7 cellular contexts compared by ENCODE assay signal in the genomic region with DNA sequence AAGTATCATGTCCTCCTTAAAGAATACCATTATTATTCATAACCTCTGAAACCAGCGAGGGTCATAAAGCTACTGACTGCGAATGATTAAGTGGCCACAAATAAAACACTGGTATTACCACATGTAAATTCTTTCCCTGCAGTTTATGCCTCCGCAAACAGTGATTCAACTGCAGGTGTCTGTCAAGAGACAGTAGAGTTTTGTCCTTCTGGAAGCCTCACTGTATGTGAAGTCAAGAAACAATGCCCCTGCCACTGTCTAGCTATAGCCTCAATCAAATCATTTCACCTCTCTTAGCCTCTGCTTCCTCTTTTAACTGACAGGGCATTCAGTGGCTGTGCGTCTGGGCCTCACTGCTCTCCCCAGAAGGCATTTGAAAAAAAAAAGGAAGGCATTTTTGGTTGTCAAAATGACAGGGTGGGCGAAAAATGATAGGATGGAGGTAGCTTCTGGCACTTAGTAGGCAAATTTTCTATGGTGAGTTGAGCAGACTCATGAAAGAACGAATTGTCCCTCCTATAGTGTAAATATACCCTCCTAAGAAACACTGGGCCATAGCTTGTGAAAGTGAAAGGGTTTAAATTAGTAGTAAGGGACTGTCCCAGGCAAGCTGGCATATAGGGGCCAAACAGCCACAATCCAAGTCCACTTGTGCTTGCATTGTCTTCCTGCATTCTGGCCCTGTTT.
DNase-seq lines count a peak whose midpoint lies in the region; ATAC-seq and TF ChIP-seq lines count a peak whose summit lies in the region.

No MANE protein-coding gene starts in this region.

- TF ChIP-seq RAD21 in IMR-90 (IDR thresholded peaks at IDR 0.05; ENCODE audit: low read length): peak; percentile 7; the same call in 1 of the 2 replicates

- H3K4me3 ChIP-seq in IMR-90 (ENCODE audit: insufficient read depth, low read depth, low read length) (no peak overlapping the region), uterus (no peak overlapping the region), A673 (ENCODE audit: low read depth, low read length, poor library complexity, severe bottlenecking) (no peak overlapping the region)

- peak overlapping the region; percentile 72 for H2BK120ac ChIP-seq in IMR-90 (ENCODE audit: low read depth, low read length)

- peak overlapping the region; percentile 41 for H3K27ac Mint-ChIP-seq in activated naive CD8-positive, alpha-beta T cell

- TF ChIP-seq CTCF in GM13976 (IDR thresholded peaks at IDR 0.05; ENCODE audit: borderline replicate concordance, control extremely low read depth, extremely low read depth, insufficient read depth, missing control alignments) (no peak), IMR-90 (conservative IDR thresholded peaks at IDR 0.05; ENCODE audit: low read depth, low read length) (no peak), uterus (IDR thresholded peaks at IDR 0.05) (no peak), A673 (conservative IDR thresholded peaks at IDR 0.05; ENCODE audit: low read depth, low read length) (no peak)

- peak overlapping the region; percentile 65 for H3K4me2 ChIP-seq in IMR-90 (ENCODE audit: low read depth, low read length)

- peak; percentile 82 for ATAC-seq in GM21723 (IDR thresholded peaks at IDR 0.05; ENCODE audit: unreplicated experiment)
- peak; percentile 64 for ATAC-seq in IMR-90 (ENCODE audit: low read depth)

- H3K23ac ChIP-seq in IMR-90 (ENCODE audit: low read depth, low read length): peak overlapping the region; percentile 25; the same call in 1 of the 2 replicates

- H4K91ac ChIP-seq in IMR-90 (ENCODE audit: insufficient read depth, low read depth, low read length): peak overlapping the region; percentile 70

- peak overlapping the region; percentile 89 for H2BK20ac ChIP-seq in IMR-90 (ENCODE audit: low read depth, low read length)

- H3K36me3 ChIP-seq in IMR-90 (ENCODE audit: control insufficient read depth, insufficient read depth, low read length): no peaks in the 10 kb centered on the region
- no peaks in the 10 kb centered on the region for H3K36me3 ChIP-seq in uterus
- H3K36me3 ChIP-seq in A673 (ENCODE audit: insufficient read depth, low read length, poor library complexity, severe bottlenecking): no peaks in the 10 kb centered on the region

- H4K8ac ChIP-seq in IMR-90 (ENCODE audit: low read depth in 2 of 2, low read length in 2 of 2): peak overlapping the region; percentile 60 to 71

- peaks cover 4% of the 10 kb centered on the region for H3K36me3 Mint-ChIP-seq in activated naive CD8-positive, alpha-beta T cell

- H2AFZ ChIP-seq in IMR-90 (replicated peaks; ENCODE audit: low read length, poor library complexity): peak overlapping the region; percentile 47

- peak overlapping the region; percentile 97 for H2AK5ac ChIP-seq in IMR-90 (ENCODE audit: low read depth, low read length)

- CTCF ChIA-PET in IMR-90 (lab: Yijun Ruan, JAX) (interaction anchor here (0.6 kb wide), 3 partner anchors 156 to 216 kb away, joined by 3 read pairs; no protein-coding TSS in a partner anchor), A673 (lab: Charles Lee) (no interaction called here)

- WGBS in IMR-90 (ENCODE audit: extremely low coverage in 2 of 2, insufficient read length in 1 of 2), 2 experiments: 0% methylated on average over 2 of the region's 6 CpGs; no CpG with 5 or more reads in 1 of the 2 experiments

- no peak for TF ChIP-seq POLR2A in IMR-90 (IDR thresholded peaks at IDR 0.05; ENCODE audit: low read depth, low read length)
- no peak for TF ChIP-seq POLR2A in uterus (IDR thresholded peaks at IDR 0.05)

- H3K27me3 ChIP-seq in IMR-90 (ENCODE audit: control insufficient read depth, insufficient read depth, low read length) (peaks cover 4% of the 10 kb centered on the region; the same call in 1 of the 2 replicates), uterus (no peaks in the 10 kb centered on the region), A673 (replicated peaks; ENCODE audit: insufficient read depth, low read depth, low read length, poor library complexity) (no peaks in the 10 kb centered on the region)

- H3K14ac ChIP-seq in IMR-90 (replicated peaks; ENCODE audit: low read depth, low read length): peak overlapping the region; percentile 83

- dilution Hi-C loops in IMR-90 (cut with HindIII; ENCODE audit: low sequenced_read_pairs, unreplicated experiment): no loop called here

- peaks cover 16% of the 10 kb centered on the region for H3K4me1 ChIP-seq in IMR-90 (ENCODE audit: control insufficient read depth, insufficient read depth, low read length)
- H3K4me1 ChIP-seq in uterus: peaks cover 0 to 7% of the 10 kb centered on the region in 2 donors
- H3K4me1 ChIP-seq in A673 (ENCODE audit: insufficient read depth, low read length, poor library complexity, severe bottlenecking): peaks cover 4% of the 10 kb centered on the region

- peak; percentile 33 for DNase-seq in GM13976 (ENCODE audit: low spot score)
- peak; percentile 97 for DNase-seq in IMR-90
- peak; percentile 15 for DNase-seq in left kidney (ENCODE audit: low read depth, low spot score)
- peak in 1 of 2 donors; percentile 51 for DNase-seq in uterus
- DNase-seq in A673 (ENCODE audit: low spot score): no peak

- H3K4me3 Mint-ChIP-seq in activated naive CD8-positive, alpha-beta T cell: no peak overlapping the region

- no peaks in the 10 kb centered on the region for H3K9me3 Mint-ChIP-seq in activated naive CD8-positive, alpha-beta T cell (ENCODE audit: low read depth)

- H3K4ac ChIP-seq in IMR-90 (ENCODE audit: low read depth, low read length): peak overlapping the region; percentile 78

- no peaks in the 10 kb centered on the region for H4K20me1 ChIP-seq in IMR-90 (ENCODE audit: insufficient read depth, low read length)

- peaks cover 0 to 8% of the 10 kb centered on the region in 2 experiments; a peak in 3 of 4 replicates for H3K79me1 ChIP-seq in IMR-90 (ENCODE audit: low read depth in 1 of 2, low read length in 2 of 2)

- H2BK15ac ChIP-seq in IMR-90 (ENCODE audit: low read depth, low read length): peak overlapping the region; percentile 98

- H3K27me3 Mint-ChIP-seq in activated naive CD8-positive, alpha-beta T cell: no peaks in the 10 kb centered on the region

- peak overlapping the region; percentile 7 for H2AK9ac ChIP-seq in IMR-90 (replicated peaks; ENCODE audit: low read depth, low read length, poor library complexity)

- POLR2A ChIA-PET in IMR-90 (lab: Charles Lee; ENCODE audit: unreplicated experiment) (interaction anchor here (0.6 to 1.2 kb wide), 4 partner anchors 17 to 213 kb away, joined by 3 read pairs; partner anchors contain the start of gene TBC1D23), A673 (lab: Charles Lee; ENCODE audit: low non-redundant PET) (no interaction called here)

- peaks cover 4% of the 10 kb centered on the region; the same call in 1 of the 2 replicates for H3K9me1 ChIP-seq in IMR-90 (ENCODE audit: insufficient read depth, low read length)

- H3K9me3 ChIP-seq in IMR-90 (ENCODE audit: control insufficient read depth, insufficient read depth, low read length) (no peaks in the 10 kb centered on the region), uterus (no peaks in the 10 kb centered on the region), A673 (ENCODE audit: low read depth, low read length, poor library complexity, severe bottlenecking) (no peaks in the 10 kb centered on the region)

- in situ Hi-C loops in GM13976 (cut with MboI; ENCODE audit: low sequenced_read_pairs, unreplicated experiment): loop anchor here (10.0 kb wide), 1 partner anchor 183 kb away; no protein-coding TSS in a partner anchor
- in situ Hi-C loops in IMR-90 (cut with MboI; ENCODE audit: low sequenced_read_pairs): no loop called here

- no TSS peak for BruUV-seq in IMR-90 (replicated peaks; lab: Mats Ljungman, UMichigan)
- BruUV-seq in A673 (replicated peaks; lab: Mats Ljungman, UMichigan): no TSS peak

- H4K5ac ChIP-seq in IMR-90 (ENCODE audit: low read depth, low read length): peak overlapping the region; percentile 50

- H3K9ac ChIP-seq in IMR-90 (ENCODE audit: low read depth, low read length): no peak overlapping the region

- H3K56ac ChIP-seq in IMR-90 (ENCODE audit: extremely low read depth, insufficient read depth, low read length): 0 out of 2 replicates have a peak overlapping the region, but pooled peaks have one; percentile 10

- intact Hi-C loops in IMR-90 (cut with micrococcal nuclease): no loop called here
- intact Hi-C loops in uterus (cut with DNase I; ENCODE audit: low total_unique reads): no loop called here
- intact Hi-C loops in A673 (cut with micrococcal nuclease; ENCODE audit: unreplicated experiment): no loop called here

- H3K27ac ChIP-seq in IMR-90 (ENCODE audit: insufficient read depth, low read length) (peak overlapping the region; percentile 60), uterus (peak overlapping the region; percentile 91 to 96), A673 (ENCODE audit: low read depth, low read length, poor library complexity, severe bottlenecking) (no peak overlapping the region)

- H2BK5ac ChIP-seq in IMR-90 (ENCODE audit: low read depth, low read length, poor library complexity, severe bottlenecking): peak overlapping the region; percentile 78

- peaks cover 7% of the 10 kb centered on the region for H3K4me1 Mint-ChIP-seq in activated naive CD8-positive, alpha-beta T cell (ENCODE audit: low read depth)

- H3K18ac ChIP-seq in IMR-90 (ENCODE audit: low read depth, low read length): peak overlapping the region; percentile 68

TF ChIP-seq in IMR-90, 13 proteins besides CTCF, POLR2A, EP300 and RAD21:
- TF ChIP-seq NFE2L2 (IDR thresholded peaks at IDR 0.05; ENCODE audit: low read depth, low read length): no peak
- TF ChIP-seq BHLHE40 (IDR thresholded peaks at IDR 0.05; ENCODE audit: low read depth, low read length): 0 out of 2 replicates have a peak, but pooled peaks have one; percentile 20
- TF ChIP-seq FOS (IDR thresholded peaks at IDR 0.05; ENCODE audit: low read depth, low read length): peak; percentile 70
- TF ChIP-seq USF2 (IDR thresholded peaks at IDR 0.05; ENCODE audit: low read depth, low read length): no peak
- TF ChIP-seq RCOR1 (IDR thresholded peaks at IDR 0.05; ENCODE audit: insufficient replicate concordance, low read length): peak; percentile 96
- TF ChIP-seq MXI1 (IDR thresholded peaks at IDR 0.05; ENCODE audit: borderline replicate concordance, low read depth, low read length): no peak
- peak; percentile 71; the same call in 1 of the 2 replicates for TF ChIP-seq CEBPB (IDR thresholded peaks at IDR 0.05; ENCODE audit: low read depth, low read length)
- no peak for TF ChIP-seq SMC3 (IDR thresholded peaks at IDR 0.05; ENCODE audit: low read depth, low read length)
- TF ChIP-seq RFX5 (IDR thresholded peaks at IDR 0.05; ENCODE audit: low read depth, low read length): no peak
